Comparison of ENCODE assay signal across 19 cellular contexts in the genomic region with DNA sequence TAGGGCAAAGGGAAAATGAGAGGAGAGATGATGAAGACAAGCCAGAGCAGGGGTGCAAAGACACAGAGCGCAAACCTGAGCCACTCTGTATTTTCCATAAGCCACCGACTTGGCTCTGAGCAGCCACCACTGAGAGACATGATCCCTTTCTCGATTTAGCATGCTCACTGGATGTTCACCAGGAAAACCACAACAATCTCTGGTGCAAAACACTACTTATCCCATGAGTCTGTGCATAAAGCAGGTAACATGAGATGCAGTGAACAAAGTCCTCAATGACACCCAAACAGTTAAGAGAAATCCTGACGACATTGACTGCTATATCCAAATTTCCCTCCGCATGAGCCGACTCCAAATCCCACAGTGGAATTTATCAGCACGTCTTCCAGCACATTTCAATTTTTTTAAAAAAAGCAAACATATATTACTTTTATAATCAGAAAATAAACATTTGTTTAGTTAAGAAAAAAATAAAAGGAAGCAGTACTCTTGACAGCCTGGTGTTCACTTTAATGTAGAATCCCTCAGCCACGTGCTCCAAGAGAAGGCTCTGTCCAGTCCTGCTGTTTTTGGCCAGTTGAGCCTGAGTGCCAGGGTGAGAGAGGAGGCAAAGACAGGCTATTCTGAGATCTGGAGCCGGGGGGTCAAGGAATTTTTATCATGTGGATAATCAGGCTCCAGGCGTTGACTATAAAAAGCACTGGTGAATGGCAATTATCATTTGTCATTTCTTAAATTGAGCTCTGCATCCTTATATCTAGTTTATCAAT.
"Had no signal": no experiment of that assay in that cellular context is flagged by ENCODE, and none has a peak within 500 bp of the region (broad histone marks: within the 10 kb centered on the region; RNA-seq: fewer than 3 reads in every experiment).

No MANE protein-coding gene starts in this region.

- DNase-seq: activated B cell treated with CpG ODN at 0.5 μM for 24 hours; activated CD4-positive, alpha-beta memory T cell treated with anti-CD3 and anti-CD28 coated beads, Interleukin-2, amount 10 ng/mL, durations not matched to agents 7 days and 5 days; activated CD4-positive, alpha-beta T cell treated with anti-CD3 and anti-CD28 coated beads for 4 hours; activated CD8-positive, alpha-beta memory T cell treated with anti-CD3 and anti-CD28 coated beads, Interleukin-2, amount 10 ng/mL, durations not matched to agents 7 days and 5 days; amniotic stem cell; colonic mucosa; endodermal cell; glutamatergic neuron; left lung; nephron progenitor cell; right lobe of liver; spleen; stimulated activated CD4-positive, alpha-beta T cell treated with anti-CD3 and anti-CD28 coated beads, Interleukin-4, amount 100 ng/mL, for 4 hours; T-helper 1 cell; T-helper 9 cell; upper lobe of right lung had no signal

- H3K9me3 ChIP-seq: colonic mucosa, left lung, right lobe of liver, spleen, thoracic aorta, upper lobe of right lung had no signal

- ATAC-seq: activated CD8-positive, alpha-beta memory T cell treated with anti-CD3 and anti-CD28 coated beads, Interleukin-2, amount 10 ng/mL, durations not matched to agents 7 days and 5 days; left lung; stimulated activated memory B cell treated with anti-CD40 and anti-IgM and Interleukin-4, amounts not matched to agents 10 μg/mL and 1 μg/mL and 100 μg/mL, for 72 hours; upper lobe of right lung had no signal

- H3K4me3 ChIP-seq: colonic mucosa, left lung, right lobe of liver, spleen, thoracic aorta, upper lobe of right lung had no signal

- H3K4me1 ChIP-seq: colonic mucosa, left lung, right lobe of liver, spleen, upper lobe of right lung had no signal

- H3K27ac ChIP-seq: colonic mucosa, epithelial cell of prostate, left lung, right lobe of liver, spleen, upper lobe of right lung had no signal

- H3K27me3 ChIP-seq: colonic mucosa, left lung, right lobe of liver had no signal

- H3K36me3 ChIP-seq: colonic mucosa, left lung, right lobe of liver, spleen, thoracic aorta, upper lobe of right lung had no signal
